In the genomic region with DNA sequence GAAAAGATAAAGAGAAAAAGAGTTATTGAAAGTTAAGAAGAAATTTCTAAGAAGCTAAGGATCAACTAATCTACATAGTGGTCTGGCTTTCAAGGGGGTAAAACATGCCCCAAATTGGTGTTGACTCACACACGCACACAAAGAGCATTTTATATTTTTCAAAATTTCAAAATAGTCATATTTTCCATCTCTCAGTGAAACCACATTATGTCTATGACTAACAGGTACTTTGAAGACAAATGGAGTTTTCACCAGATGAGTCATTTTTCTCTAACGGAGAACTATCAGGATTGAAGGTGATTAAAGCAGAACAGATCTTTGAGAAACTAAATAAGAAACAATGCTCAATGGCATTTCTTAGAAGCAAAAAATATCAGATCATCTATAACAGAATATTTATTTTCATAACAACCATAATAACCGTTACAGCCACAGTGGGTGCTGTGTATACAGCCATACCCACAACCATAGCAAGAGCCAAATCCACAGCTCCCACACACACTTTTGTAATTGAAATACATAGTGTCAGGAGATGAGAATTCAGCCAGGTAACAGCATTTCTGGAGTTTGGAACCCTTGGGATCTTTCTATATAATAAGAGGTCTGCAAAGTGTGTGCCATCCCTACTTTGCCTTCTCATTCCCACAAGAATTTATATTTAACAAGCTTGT, we compare ENCODE assay signal across 17 cellular contexts. TPM values are rescaled to one million over a fixed set of nuclear protein-coding genes. Genes with fewer than 3 reads are reported as not detected.
DNase-seq lines count a peak whose midpoint lies in the region; ATAC-seq, FAIRE-seq and TF ChIP-seq lines count a peak whose summit lies in the region.
"Had no signal": no experiment of that assay in that cellular context is flagged by ENCODE, and none has a peak within 500 bp of the region (broad histone marks: within the 10 kb centered on the region; RNA-seq: fewer than 3 reads in every experiment).

A gene with protein sequence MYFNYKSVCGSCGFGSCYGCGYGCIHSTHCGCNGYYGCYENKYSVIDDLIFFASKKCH (minus strand): TSS at position 539 of the 671 bp plus-strand sequence. CDS start 18 bp downstream, at position 521.

- FAIRE-seq in H54 (lab: Jason Lieb, UNC) = peak; percentile 97

- H3K4me3 ChIP-seq in SJSA1 = no peak within 1 kb of the TSS
- H3K4me3 ChIP-seq in choroid plexus epithelial cell (ENCODE audit: low read depth, low read length) = no peak within 1 kb of the TSS
- no peak within 1 kb of the TSS for H3K4me3 ChIP-seq in CD8-positive, alpha-beta T cell (ENCODE audit: low read depth, low read length)
- H3K4me3 ChIP-seq: heart left ventricle, lower lobe of right lung, thoracic aorta had no signal

- H3K36me3 ChIP-seq in SJSA1 = no peaks in the 10 kb centered on the region
- H3K36me3 ChIP-seq in CD8-positive, alpha-beta T cell (ENCODE audit: insufficient read depth, low read length) = no peaks in the 10 kb centered on the region
- H3K36me3 ChIP-seq: heart left ventricle, lower lobe of right lung, thoracic aorta had no signal

- intact Hi-C loops in CD8-positive, alpha-beta T cell (cut with DNase I, micrococcal nuclease) = no loop called here

- TF ChIP-seq CTCF in choroid plexus epithelial cell (conservative IDR thresholded peaks at IDR 0.05; ENCODE audit: low read depth, low read length) = no peak
- no peak for TF ChIP-seq CTCF in CD8-positive, alpha-beta T cell (IDR thresholded peaks at IDR 0.05)

- no peak within 1 kb of the TSS for H3K4me3 Mint-ChIP-seq in CD8-positive, alpha-beta T cell
- H3K4me3 Mint-ChIP-seq: dendritic cell treated with granulocyte-macrophage colony-stimulating factor and Interleukin-4, amounts not matched to agents 40 ng/mL and 50 ng/mL, for 4 days had no signal

- no peak within 1 kb of the TSS for H3K27ac Mint-ChIP-seq in CD8-positive, alpha-beta T cell
- H3K27ac Mint-ChIP-seq: dendritic cell treated with granulocyte-macrophage colony-stimulating factor and Interleukin-4, amounts not matched to agents 40 ng/mL and 50 ng/mL, for 4 days had no signal

- no peaks in the 10 kb centered on the region for H3K36me3 Mint-ChIP-seq in CD8-positive, alpha-beta T cell

- no peaks in the 10 kb centered on the region for H3K9me3 ChIP-seq in SJSA1 (replicated peaks)
- H3K9me3 ChIP-seq in CD8-positive, alpha-beta T cell (ENCODE audit: low read length) = no peaks in the 10 kb centered on the region
- H3K9me3 ChIP-seq: heart left ventricle, lower lobe of right lung, thoracic aorta had no signal

- no peaks in the 10 kb centered on the region for H3K27me3 ChIP-seq in SJSA1 (replicated peaks)
- H3K27me3 ChIP-seq in CD8-positive, alpha-beta T cell (ENCODE audit: insufficient read depth, low read length) = no peaks in the 10 kb centered on the region
- H3K27me3 ChIP-seq: heart left ventricle had no signal

- no peaks in the 10 kb centered on the region for H3K9me3 Mint-ChIP-seq in CD8-positive, alpha-beta T cell

- H3K27me3 Mint-ChIP-seq in CD8-positive, alpha-beta T cell (ENCODE audit: low read depth) = no peaks in the 10 kb centered on the region
- H3K27me3 Mint-ChIP-seq: dendritic cell treated with granulocyte-macrophage colony-stimulating factor and Interleukin-4, amounts not matched to agents 40 ng/mL and 50 ng/mL, for 4 days had no signal

- ATAC-seq in CD8-positive, alpha-beta T cell = no peak
- ATAC-seq: heart left ventricle, lower lobe of right lung had no signal

- TF ChIP-seq POLR2A in H54 (IDR thresholded peaks at IDR 0.05; ENCODE audit: low read depth, low read length) = no peak

- CTCF ChIA-PET in CD8-positive, alpha-beta T cell (lab: Charles Lee) = no interaction called here

- no peaks in the 10 kb centered on the region for H3K4me1 Mint-ChIP-seq in CD8-positive, alpha-beta T cell (ENCODE audit: low read depth)

- peaks cover 57% of the 10 kb centered on the region for H3K4me1 ChIP-seq in SJSA1 (replicated peaks)
- no peaks in the 10 kb centered on the region for H3K4me1 ChIP-seq in CD8-positive, alpha-beta T cell (ENCODE audit: insufficient read depth, low read length)
- H3K4me1 ChIP-seq: heart left ventricle, lower lobe of right lung had no signal

- DNase-seq in Daoy (ENCODE audit: low read depth) (peak; percentile 69), H54 (ENCODE audit: insufficient read length, low spot score) (peak; percentile 9), SJSA1 (ENCODE audit: low read depth in 1 of 2, low spot score in 2 of 2) (peak in 1 of 2 experiments; percentile 52), choroid plexus epithelial cell (ENCODE audit: low read depth) (peak; percentile 37), SKM-1 (lab: John Stamatoyannopoulos, UW; ENCODE audit: unreplicated experiment) (no peak), COR-L47 (lab: John Stamatoyannopoulos, UW) (no peak), DMS114 treated with DMSO at 0.1 percent for 48 hours (lab: John Stamatoyannopoulos, UW; ENCODE audit: unreplicated experiment) (no peak)
- no peak for DNase-seq in CD8-positive, alpha-beta T cell
- DNase-seq: C1 segment of cervical spinal cord; heart left ventricle; lower lobe of right lung; NCI-H1105; NK-92 treated with Interleukin-12 subunit alpha and Interleukin-12 subunit beta, amount 100 ng/mL, for 24 hours; occipital lobe had no signal

- H3K27ac ChIP-seq in SJSA1 = peak within 1 kb of the TSS; percentile 97
- H3K27ac ChIP-seq in CD8-positive, alpha-beta T cell (ENCODE audit: low read depth, low read length) = no peak within 1 kb of the TSS
- H3K27ac ChIP-seq: heart left ventricle, lower lobe of right lung, thoracic aorta had no signal

- POLR2A ChIA-PET in CD8-positive, alpha-beta T cell (lab: Charles Lee) = no interaction called here

RNA-seq across cellular contexts. Expression of the gene that starts here (rescaled TPM):
- not detected in 2 replicates for total RNA-seq in Daoy (2014; rRNA removed; shearing (Covaris generic))
- not detected in 2 replicates for total RNA-seq in SJSA1 (2014; rRNA removed; shearing (Covaris generic))
- not detected for total RNA-seq in CD8-positive, alpha-beta T cell
- total RNA-seq: heart left ventricle; lower lobe of right lung; occipital lobe; T-helper 2 cell treated with Interferon-gamma antibody and Interleukin-4, amounts not matched to agents 100 ng/mL and 5 ng/mL, for 36 hours; thoracic aorta had no signal

Comparison
In these comparisons a context has a peak if more than half of its experiments do, and no peak if none do; other contexts are left out.
1. Peak in DNase-seq in Daoy; RNA of the gene not detected or under 1 TPM.
2. DNase-seq: peak in H54 (single experiment) and choroid plexus epithelial cell (single experiment); none in CD8-positive, alpha-beta T cell (0 of 7), SKM-1 (single experiment), COR-L47 (single experiment) and DMS114 treated with DMSO at 0.1 percent for 48 hours (single experiment).